8 cellular contexts compared by ENCODE assay signal in genomic region chr20:45347936-45348809, GRCh38. TPM values are rescaled to one million over a fixed set of nuclear protein-coding genes. Genes with fewer than 3 reads are reported as not detected.
DNase-seq lines count a peak whose midpoint lies in the region; ATAC-seq and TF ChIP-seq lines count a peak whose summit lies in the region.

SDC4 (minus strand) TSS chr20:45348424; CDS start chr20:45348384, 40 bp downstream.

- ATAC-seq in WTC11 (peak; percentile 63), GM21367 (IDR thresholded peaks at IDR 0.05; ENCODE audit: unreplicated experiment) (no peak)

- H3K4me3 ChIP-seq in breast epithelium, result peak within 1 kb of the TSS; percentile 64 to 96 (median 82)

- H3K4me3 Mint-ChIP-seq in Calu3 (ENCODE audit: low read depth, unreplicated experiment) (peak within 1 kb of the TSS; percentile 95), WTC11 (peak within 1 kb of the TSS; percentile 89)

- no peaks in the 10 kb centered on the region for H3K9me3 Mint-ChIP-seq in Calu3 (ENCODE audit: low read depth, unreplicated experiment)
- H3K9me3 Mint-ChIP-seq in WTC11, result no peaks in the 10 kb centered on the region

- H3K4me1 ChIP-seq in breast epithelium, result peaks cover 3 to 13% of the 10 kb centered on the region in 2 donors

- no peaks in the 10 kb centered on the region for H3K9me3 ChIP-seq in breast epithelium

- TF ChIP-seq CTCF in Calu3 (IDR thresholded peaks at IDR 0.05; ENCODE audit: unreplicated experiment) (no peak), WTC11 (IDR thresholded peaks at IDR 0.05) (no peak), breast epithelium (IDR thresholded peaks at IDR 0.05) (no peak)

- peak within 1 kb of the TSS; percentile 97 to 99 for H3K27ac ChIP-seq in breast epithelium

- TF ChIP-seq POLR2A in breast epithelium (IDR thresholded peaks at IDR 0.05), result peak; percentile 95

- no peaks in the 10 kb centered on the region for H3K36me3 ChIP-seq in breast epithelium

- no peaks in the 10 kb centered on the region for H3K27me3 ChIP-seq in breast epithelium

- POLR2A ChIA-PET in WTC11 (lab: Charles Lee), result interaction anchor here (1.3 to 2.3 kb wide), 4 partner anchors 13 to 59 kb away, joined by 4 to 9 read pairs (median 7); partner anchors contain the start of gene SYS1

- H3K36me3 Mint-ChIP-seq in Calu3 (ENCODE audit: insufficient read depth, unreplicated experiment), result peaks cover 59% of the 10 kb centered on the region
- H3K36me3 Mint-ChIP-seq in WTC11, result no peaks in the 10 kb centered on the region

- H3K27ac Mint-ChIP-seq in Calu3 (ENCODE audit: unreplicated experiment) (peak within 1 kb of the TSS; percentile 99), WTC11 (peak within 1 kb of the TSS; percentile 19)

- BruUV-seq in Calu3 (replicated peaks; lab: Mats Ljungman, UMichigan), result no TSS peak

- H3K4me1 Mint-ChIP-seq in Calu3 (ENCODE audit: low read depth, unreplicated experiment), result peaks cover 30% of the 10 kb centered on the region
- peaks cover 45% of the 10 kb centered on the region for H3K4me1 Mint-ChIP-seq in WTC11

- intact Hi-C loops in Calu3 (cut with micrococcal nuclease; ENCODE audit: unreplicated experiment) (no loop called here), breast epithelium (cut with DNase I; ENCODE audit: low total_unique reads) (loop anchor here (10.0 kb wide), 1 partner anchor 1337 kb away; the partner anchor contains the start of gene TP53RK)

- CTCF ChIA-PET in Calu3 (lab: Charles Lee) (interaction anchor here (0.9 to 5.3 kb wide), 7 partner anchors 11 to 184 kb away, joined by 3 to 51 read pairs (median 11); partner anchors contain the start of gene SYS1), WTC11 (lab: Charles Lee) (interaction anchor here (0.7 to 4.3 kb wide), 13 partner anchors 10 to 423 kb away, joined by 3 to 17 read pairs (median 4); partner anchors contain the start of gene SYS1)

- no peaks in the 10 kb centered on the region for H3K27me3 Mint-ChIP-seq in Calu3 (ENCODE audit: unreplicated experiment)
- no peaks in the 10 kb centered on the region for H3K27me3 Mint-ChIP-seq in WTC11 (ENCODE audit: low read depth)

- peak; percentile 89 for DNase-seq in Calu3
- no peak for DNase-seq in LHCN-M2 (ENCODE audit: low read depth)
- peak; percentile 68 for DNase-seq in WTC11 (ENCODE audit: low spot score)
- DNase-seq in breast epithelium (ENCODE audit: low spot score in 2 of 2), result peak; percentile 69 to 82
- peak; percentile 72 for DNase-seq in iPS-NIHi7 (ENCODE audit: extremely low spot score)
- DNase-seq in stimulated activated CD4-positive, alpha-beta T cell treated with anti-CD3 and anti-CD28 coated beads, Interleukin-12 subunit alpha, Interleukin-12 subunit beta, amount 100 ng/mL, for 48 hours (ENCODE audit: low read depth in 2 of 3, low spot score in 1 of 3), result peak; percentile 38 to 58 (median 45)
- DNase-seq in globus pallidus (ENCODE audit: low spot score), result no peak

TF ChIP-seq in WTC11, 78 proteins besides CTCF, POLR2A, EP300 and RAD21 (continues in another document):
- TF ChIP-seq ZNF512 (CRISPR knock-in tag; IDR thresholded peaks at IDR 0.05; ENCODE audit: borderline replicate concordance) (no peak), EMX1 (CRISPR knock-in tag; IDR thresholded peaks at IDR 0.05) (no peak), USF1 (CRISPR knock-in tag; IDR thresholded peaks at IDR 0.05) (no peak), GABPB1 (CRISPR knock-in tag; IDR thresholded peaks at IDR 0.05) (peak; percentile 56; the same call in 1 of the 2 replicates), ZNF425 (CRISPR knock-in tag; conservative IDR thresholded peaks at IDR 0.05) (no peak), STAT6 (CRISPR knock-in tag; conservative IDR thresholded peaks at IDR 0.05; ENCODE audit: low read depth) (no peak), SP1 (CRISPR knock-in tag; conservative IDR thresholded peaks at IDR 0.05) (peak; percentile 72), MYBL2 (CRISPR knock-in tag; IDR thresholded peaks at IDR 0.05) (no peak), ZBTB21 (CRISPR knock-in tag; IDR thresholded peaks at IDR 0.05; ENCODE audit: borderline replicate concordance) (no peak), NR1H2 (CRISPR knock-in tag; IDR thresholded peaks at IDR 0.05) (no peak), ZNF281 (CRISPR knock-in tag; IDR thresholded peaks at IDR 0.05) (peak; percentile 29; the same call in 1 of the 2 replicates), GTF2I (CRISPR knock-in tag; conservative IDR thresholded peaks at IDR 0.05) (peak; percentile 73; the same call in 1 of the 2 replicates)

RNA-seq across cellular contexts. Expression of gene SDC4, which starts in this region (rescaled TPM):
- total RNA-seq in Calu3 (2022), result 238 and 256 TPM in 2 replicates
- total RNA-seq in LHCN-M2 (2014; rRNA removed), result 102 and 126 TPM in 2 replicates
- 92.1 TPM for polyA plus RNA-seq in LHCN-M2 (2012)
- 64.0 to 69.6 TPM (median 69.5 TPM) in 3 replicates for total RNA-seq in WTC11 (2021)
- total RNA-seq in breast epithelium, result 100 to 1,000 TPM in 2 of 3 donors, 10 to 100 TPM in 1; 29.4 to 337 (median 121) TPM

Comparison
In these comparisons a context has a peak if more than half of its experiments do, and no peak if none do; other contexts are left out.
1. DNase-seq: peak in Calu3 (single experiment), WTC11 (single experiment), breast epithelium (2 of 2), iPS-NIHi7 (single experiment) and stimulated activated CD4-positive, alpha-beta T cell treated with anti-CD3 and anti-CD28 coated beads, Interleukin-12 subunit alpha, Interleukin-12 subunit beta, amount 100 ng/mL, for 48 hours (3 of 3); none in LHCN-M2 (single experiment) and globus pallidus (single experiment).